ENCODE assay signal across 8 cellular contexts in the genomic region with DNA sequence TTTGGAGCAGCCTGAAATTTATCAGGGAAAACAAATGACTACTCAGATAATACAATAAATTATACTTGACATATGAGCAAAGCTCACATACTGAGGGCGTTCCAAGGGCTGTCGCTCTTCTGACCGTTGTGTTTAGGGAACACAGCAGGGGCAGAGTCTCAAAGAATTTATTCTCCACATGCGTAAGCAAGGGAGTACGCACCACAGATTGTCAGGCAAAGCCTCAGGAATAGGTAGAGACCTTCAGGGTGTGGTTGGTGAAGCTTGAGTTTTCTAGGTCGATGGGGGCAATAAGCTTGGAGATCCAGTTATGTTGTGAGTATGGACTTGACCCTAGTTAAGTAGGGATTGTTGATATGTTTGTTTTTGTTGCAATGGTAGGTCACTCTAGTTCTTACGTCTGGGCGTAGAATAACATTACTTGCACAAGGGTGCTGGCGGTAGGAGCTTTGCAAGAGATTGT. TPM values are rescaled to one million over a fixed set of nuclear protein-coding genes. Genes with fewer than 3 reads are reported as not detected.
DNase-seq lines count a peak whose midpoint lies in the region; TF ChIP-seq lines count a peak whose summit lies in the region.

No MANE protein-coding gene starts in this region.

- peak overlapping the region; percentile 76 for H3K4me2 ChIP-seq in DOHH2 (ENCODE audit: low read length)
- peak overlapping the region; percentile 87 for H3K4me2 ChIP-seq in Karpas-422 (ENCODE audit: low read depth, low read length, poor library complexity, severe bottlenecking)

- H2AFZ ChIP-seq in Karpas-422 (ENCODE audit: low read length), result 0 out of 2 replicates have a peak overlapping the region, but pooled peaks have one; percentile 61

- H3K4me1 ChIP-seq in DOHH2 (ENCODE audit: control insufficient read depth, low read length), result peaks cover 42% of the 10 kb centered on the region
- peaks cover 43% of the 10 kb centered on the region for H3K4me1 ChIP-seq in Karpas-422 (ENCODE audit: low read length)

- no peak overlapping the region for H3K27ac ChIP-seq in DOHH2 (ENCODE audit: low read depth, low read length)
- H3K27ac ChIP-seq in Karpas-422 (ENCODE audit: low read length), result no peak overlapping the region
- peak overlapping the region; percentile 75 for H3K27ac ChIP-seq in temporal lobe (ENCODE audit: low read depth, low read length)

- peaks cover 6% of the 10 kb centered on the region; the same call in 1 of the 2 replicates for H3F3A ChIP-seq in DOHH2 (ENCODE audit: control insufficient read depth, insufficient read depth)

- peaks cover 48% of the 10 kb centered on the region for H3K79me2 ChIP-seq in DOHH2 (ENCODE audit: control insufficient read depth, low read length)
- peaks cover 57% of the 10 kb centered on the region for H3K79me2 ChIP-seq in Karpas-422 (ENCODE audit: low read length)

- H3K4me1 Mint-ChIP-seq in brain, result peaks cover 38% of the 10 kb centered on the region

- H3K27me3 ChIP-seq in DOHH2 (ENCODE audit: control insufficient read depth, low read length) (no peaks in the 10 kb centered on the region), Karpas-422 (ENCODE audit: low read length) (no peaks in the 10 kb centered on the region)

- peaks cover 35% of the 10 kb centered on the region for H3K36me3 Mint-ChIP-seq in brain

- H3K4me3 Mint-ChIP-seq in brain, result peak overlapping the region; percentile 91 to 98 (median 96)

- H3K9me3 ChIP-seq in DOHH2 (ENCODE audit: control insufficient read depth, insufficient read depth, low read length), result no peaks in the 10 kb centered on the region
- no peaks in the 10 kb centered on the region for H3K9me3 ChIP-seq in Karpas-422 (ENCODE audit: low read length)

- no peaks in the 10 kb centered on the region for H3K27me3 Mint-ChIP-seq in brain

- H3K4me3 ChIP-seq in DOHH2 (ENCODE audit: low read length) (peak overlapping the region; percentile 84), Karpas-422 (ENCODE audit: low read length) (peak overlapping the region; percentile 87)

- H3K9me3 Mint-ChIP-seq in brain, result peaks cover 0 to 4% (median 0%) of the 10 kb centered on the region in 5 experiments

- H3K9ac ChIP-seq in Karpas-422 (ENCODE audit: low read length), result peak overlapping the region; percentile 87

- H3K9me2 ChIP-seq in DOHH2 (replicated peaks; ENCODE audit: control insufficient read depth, low read length) (no peaks in the 10 kb centered on the region), Karpas-422 (replicated peaks; ENCODE audit: insufficient read depth, low read length) (no peaks in the 10 kb centered on the region)

- peak overlapping the region; percentile 79 to 96 (median 94) for H3K27ac Mint-ChIP-seq in brain

- DNase-seq in Karpas-422, result no peak
- DNase-seq in left kidney (ENCODE audit: low read depth, low spot score), result peak; percentile 54
- DNase-seq in NCI-H2029 (lab: John Stamatoyannopoulos, UW), result no peak
- no peak for DNase-seq in stimulated activated naive CD4-positive, alpha-beta T cell treated with Interleukin-2 at 50 U/mL for 16 hours (lab: John Stamatoyannopoulos, UW)
- DNase-seq in kidney tubule cell (ENCODE audit: low spot score), result no peak

- H4K20me1 ChIP-seq in DOHH2 (ENCODE audit: control insufficient read depth, insufficient read depth, low read depth, low read length), result 0 out of 2 replicates have a peak, but pooled peaks cover 2% of the 10 kb centered on the region
- no peaks in the 10 kb centered on the region; the same call in 1 of the 2 replicates for H4K20me1 ChIP-seq in Karpas-422 (ENCODE audit: insufficient read depth, low read depth, low read length)

- TF ChIP-seq CTCF in DOHH2 (IDR thresholded peaks at IDR 0.05; ENCODE audit: low read depth, low read length, poor library complexity, severe bottlenecking) (no peak), brain (conservative IDR thresholded peaks at IDR 0.05) (no peak)

- 0 out of 2 replicates have a peak, but pooled peaks cover 2% of the 10 kb centered on the region for H3K36me3 ChIP-seq in DOHH2 (ENCODE audit: control insufficient read depth, low read length)
- H3K36me3 ChIP-seq in Karpas-422 (ENCODE audit: insufficient read depth, low read length), result no peaks in the 10 kb centered on the region

RNA-seq across cellular contexts. Expression of a gene that starts 0.8 kb away (rescaled TPM):
- 251 and 257 TPM in 2 replicates for total RNA-seq in Karpas-422 (2014; rRNA removed; shearing (Covaris generic); ENCODE audit: low replicate concordance)
- 50.2 TPM for polyA plus RNA-seq in brain (ENCODE audit: insufficient read depth, low read depth, low replicate concordance)
- total RNA-seq in temporal lobe, result 106 TPM
